10 cellular contexts compared by ENCODE assay signal in the genomic region with DNA sequence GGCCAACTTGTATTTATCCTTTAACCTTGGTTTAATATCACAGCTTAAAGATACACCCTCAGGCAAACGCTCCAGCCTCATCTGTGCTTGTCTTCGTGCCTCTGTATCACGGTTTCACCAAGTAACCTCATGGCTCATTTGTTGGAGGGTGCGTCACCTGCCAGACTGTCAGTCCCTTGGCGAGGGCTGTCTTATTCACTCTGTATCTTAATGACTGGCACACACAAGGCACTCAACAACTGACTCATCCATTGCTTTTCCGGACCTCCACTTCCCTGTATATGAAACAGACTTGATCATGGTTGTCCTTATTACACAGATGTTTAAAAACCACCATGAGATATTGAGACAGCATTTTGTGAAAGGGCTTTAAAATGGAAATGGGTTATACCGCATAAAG. TPM values are rescaled to one million over a fixed set of nuclear protein-coding genes. Genes with fewer than 3 reads are reported as not detected.
DNase-seq lines count a peak whose midpoint lies in the region; TF ChIP-seq lines count a peak whose summit lies in the region.
"Had no signal": no experiment of that assay in that cellular context is flagged by ENCODE, and none has a peak within 500 bp of the region (broad histone marks: within the 10 kb centered on the region; RNA-seq: fewer than 3 reads in every experiment).

No MANE protein-coding gene starts in this region.

- DNase-seq in NOMO-1 (lab: John Stamatoyannopoulos, UW; ENCODE audit: unreplicated experiment in 2 of 2) (peak; percentile 59 to 87), NCI-H226 (no peak), GM20000 (ENCODE audit: low spot score) (no peak), esophagus squamous epithelium (lab: John Stamatoyannopoulos, UW) (no peak)
- DNase-seq in activated CD4-positive, alpha-beta T cell treated with anti-CD3 and anti-CD28 coated beads for 4 hours: peak; percentile 55
- peak in 2 of 3 donors; percentile 50 to 66 for DNase-seq in effector memory CD4-positive, alpha-beta T cell
- peak in 2 of 3 donors; percentile 54 to 59 for DNase-seq in stimulated activated CD4-positive, alpha-beta T cell treated with anti-CD3 and anti-CD28 coated beads, TNF-alpha, amount 100 ng/mL, for 48 hours (ENCODE audit: low read depth in 3 of 3)
- DNase-seq in NK-92 treated with Interleukin-12 subunit alpha and Interleukin-12 subunit beta, amount 100 ng/mL, for 24 hours (lab: John Stamatoyannopoulos, UW): no peak
- DNase-seq: right cardiac atrium had no signal

- H3K4me1 ChIP-seq in effector memory CD4-positive, alpha-beta T cell (ENCODE audit: control insufficient read depth, insufficient read depth, low read length, poor library complexity, severe bottlenecking): peaks cover 69% of the 10 kb centered on the region
- H3K4me1 ChIP-seq in esophagus squamous epithelium: peaks cover 14 to 55% (median 15%) of the 10 kb centered on the region in 3 donors

- H3K9me3 ChIP-seq in effector memory CD4-positive, alpha-beta T cell (ENCODE audit: control insufficient read depth, low read length): no peaks in the 10 kb centered on the region
- H3K9me3 ChIP-seq in esophagus squamous epithelium: no peaks in the 10 kb centered on the region

- no peak for TF ChIP-seq POLR2A in esophagus squamous epithelium (IDR thresholded peaks at IDR 0.05)

- WGBS in esophagus squamous epithelium, 2 donors: 58 to 67% methylated on average over 7 of the region's 7 CpGs

- intact Hi-C loops in esophagus squamous epithelium (cut with DNase I): loop anchor here (10.0 kb wide), 1 partner anchor 145 kb away; no protein-coding TSS in a partner anchor

- TF ChIP-seq CTCF in GM20000 (IDR thresholded peaks at IDR 0.05; ENCODE audit: extremely low read depth, missing control alignments): no peak
- TF ChIP-seq CTCF in esophagus squamous epithelium (IDR thresholded peaks at IDR 0.05): no peak

- peaks cover 73% of the 10 kb centered on the region for H3K36me3 ChIP-seq in effector memory CD4-positive, alpha-beta T cell (ENCODE audit: control insufficient read depth, insufficient read depth, low read length)
- no peaks in the 10 kb centered on the region for H3K36me3 ChIP-seq in esophagus squamous epithelium

- peak overlapping the region; percentile 74 for H3K27ac ChIP-seq in effector memory CD4-positive, alpha-beta T cell (ENCODE audit: insufficient read depth, low read length, poor library complexity, severe bottlenecking)
- peak overlapping the region in 2 of 4 donors; percentile 45 to 87 for H3K27ac ChIP-seq in esophagus squamous epithelium

- no peaks in the 10 kb centered on the region for H3K27me3 ChIP-seq in effector memory CD4-positive, alpha-beta T cell (replicated peaks; ENCODE audit: control insufficient read depth, insufficient read depth, low read length, poor library complexity, severe bottlenecking)
- H3K27me3 ChIP-seq in esophagus squamous epithelium: peaks cover 0 to 23% (median 2%) of the 10 kb centered on the region in 4 donors

- no peak overlapping the region for H3K4me3 ChIP-seq in effector memory CD4-positive, alpha-beta T cell (ENCODE audit: insufficient read depth, low read depth, low read length, poor library complexity, severe bottlenecking)
- no peak overlapping the region for H3K4me3 ChIP-seq in esophagus squamous epithelium

RNA-seq across cellular contexts. Expression of a gene that starts 28.0 kb away (rescaled TPM):
- 10 to 100 TPM in 3 of 4 donors, 1 to 10 TPM in 1; 3.9 to 17.9 (median 12.6) TPM for total RNA-seq in esophagus squamous epithelium

RNA-seq across cellular contexts. Expression of a gene that starts 36.8 kb away (rescaled TPM):
- total RNA-seq in esophagus squamous epithelium: not detected
- total RNA-seq: kidney epithelial cell had no signal

Comparison
In these comparisons a context has a peak if more than half of its experiments do, and no peak if none do; other contexts are left out.
1. DNase-seq: peak in NOMO-1 (2 of 2), activated CD4-positive, alpha-beta T cell treated with anti-CD3 and anti-CD28 coated beads for 4 hours (2 of 2), effector memory CD4-positive, alpha-beta T cell (2 of 3) and stimulated activated CD4-positive, alpha-beta T cell treated with anti-CD3 and anti-CD28 coated beads, TNF-alpha, amount 100 ng/mL, for 48 hours (2 of 3); none in NK-92 treated with Interleukin-12 subunit alpha and Interleukin-12 subunit beta, amount 100 ng/mL, for 24 hours (single experiment), NCI-H226 (single experiment), GM20000 (single experiment) and esophagus squamous epithelium (single experiment).